Comparison of ENCODE assay signal across 16 cellular contexts in genomic region chr5:124277767-124278536, GRCh38.
A peak's percentile ranks its signal among the peaks of the same experiment; 100 is the strongest.
DNase-seq lines count a peak whose midpoint lies in the region; ATAC-seq and TF ChIP-seq lines count a peak whose summit lies in the region.
"Had no signal": no experiment of that assay in that cellular context is flagged by ENCODE, and none has a peak within 500 bp of the region (broad histone marks: within the 10 kb centered on the region; RNA-seq: fewer than 3 reads in every experiment).

No MANE protein-coding gene starts in this region.

- peak overlapping the region; percentile 41 for H3K4me2 ChIP-seq in smooth muscle cell
- H3K4me2 ChIP-seq: BLaER1 treated with 17β-estradiol and CSF1 and Interleukin-3, amounts not matched to agents 10 nM and 100 nM had no signal

- peaks cover 24% of the 10 kb centered on the region for H3K9me3 Mint-ChIP-seq in HFFc6

- no peak overlapping the region for H2AFZ ChIP-seq in smooth muscle cell (ENCODE audit: low read depth)

- no peak overlapping the region for H3K9ac ChIP-seq in smooth muscle cell (ENCODE audit: low read depth)
- H3K9ac ChIP-seq: BLaER1 treated with 17β-estradiol and CSF1 and Interleukin-3, amounts not matched to agents 10 nM and 100 nM had no signal

- no peaks in the 10 kb centered on the region for H3F3A ChIP-seq in smooth muscle cell (ENCODE audit: low read depth)

- POLR2A ChIA-PET in Panc1 (lab: Charles Lee): no interaction called here

- no peak overlapping the region for H3K4me3 Mint-ChIP-seq in HFFc6

- 38% methylated on average over 7 of the region's 7 CpGs for WGBS in smooth muscle cell (ENCODE audit: low lambda C conversion rate)

- H3K4me3 ChIP-seq in Panc1 (ENCODE audit: low read depth in 2 of 2, low read length in 2 of 2) (no peak overlapping the region), smooth muscle cell (no peak overlapping the region)
- H3K4me3 ChIP-seq: BLaER1 treated with 17β-estradiol and CSF1 and Interleukin-3, amounts not matched to agents 10 nM and 100 nM; SK-N-MC had no signal

- H3K4me1 Mint-ChIP-seq in HFFc6 (ENCODE audit: low read depth): no peaks in the 10 kb centered on the region

- peak overlapping the region; percentile 15; the same call in 1 of the 2 replicates for H3K27ac ChIP-seq in Panc1 (ENCODE audit: low read length)
- no peak overlapping the region for H3K27ac ChIP-seq in smooth muscle cell (ENCODE audit: low read depth)
- H3K27ac ChIP-seq: 22Rv1; BLaER1 treated with 17β-estradiol and CSF1 and Interleukin-3, amounts not matched to agents 10 nM and 100 nM; SK-N-MC had no signal

- TF ChIP-seq CTCF in Panc1 (IDR thresholded peaks at IDR 0.05): no peak
- no peak for TF ChIP-seq CTCF in smooth muscle cell (IDR thresholded peaks at IDR 0.05; ENCODE audit: borderline replicate concordance, insufficient read depth, poor library complexity, severe bottlenecking)
- TF ChIP-seq CTCF in HFFc6 (IDR thresholded peaks at IDR 0.05): no peak

- no peaks in the 10 kb centered on the region for H3K36me3 ChIP-seq in Panc1 (ENCODE audit: control insufficient read depth, insufficient read depth, low read length)
- H3K36me3 ChIP-seq in smooth muscle cell (ENCODE audit: low read depth): no peaks in the 10 kb centered on the region
- H3K36me3 ChIP-seq: BLaER1 treated with 17β-estradiol and CSF1 and Interleukin-3, amounts not matched to agents 10 nM and 100 nM had no signal

- no TSS peak for BruUV-seq in Panc1 (replicated peaks; lab: Mats Ljungman, UMichigan)

- no peaks in the 10 kb centered on the region for H3K79me2 ChIP-seq in smooth muscle cell (ENCODE audit: low read depth)

- no peak overlapping the region for H3K27ac Mint-ChIP-seq in HFFc6

- intact Hi-C loops in Panc1 (cut with micrococcal nuclease; ENCODE audit: unreplicated experiment): no loop called here

- no peaks in the 10 kb centered on the region for H3K36me3 Mint-ChIP-seq in HFFc6 (ENCODE audit: low read depth)

- ATAC-seq in Panc1: no peak

- CTCF ChIA-PET in Panc1 (lab: Charles Lee): no interaction called here

- H4K20me1 ChIP-seq in smooth muscle cell (ENCODE audit: low read depth): no peaks in the 10 kb centered on the region
- H4K20me1 ChIP-seq: BLaER1 treated with 17β-estradiol and CSF1 and Interleukin-3, amounts not matched to agents 10 nM and 100 nM had no signal

- H3K27me3 ChIP-seq in Panc1 (ENCODE audit: control insufficient read depth, insufficient read depth, low read length): no peaks in the 10 kb centered on the region
- H3K27me3 ChIP-seq in smooth muscle cell (ENCODE audit: low read depth): no peaks in the 10 kb centered on the region
- H3K27me3 ChIP-seq: BLaER1 treated with 17β-estradiol and CSF1 and Interleukin-3, amounts not matched to agents 10 nM and 100 nM had no signal

- no peaks in the 10 kb centered on the region for H3K27me3 Mint-ChIP-seq in HFFc6 (ENCODE audit: insufficient read depth)

- H3K9me3 ChIP-seq in Panc1 (ENCODE audit: control insufficient read depth, insufficient read depth, low read depth, low read length) (no peaks in the 10 kb centered on the region), smooth muscle cell (replicated peaks; ENCODE audit: low read depth) (no peaks in the 10 kb centered on the region)
- H3K9me3 ChIP-seq: BLaER1 treated with 17β-estradiol and CSF1 and Interleukin-3, amounts not matched to agents 10 nM and 100 nM had no signal

- DNase-seq in DMS 273 (lab: John Stamatoyannopoulos, UW; ENCODE audit: unreplicated experiment) (peak; percentile 18), DMS 273 treated with DMSO at 0.1 percent for 48 hours (lab: John Stamatoyannopoulos, UW) (no peak), Panc1 (ENCODE audit: low read depth, low spot score) (no peak), kidney glomerular epithelial cell (lab: John Stamatoyannopoulos, UW) (peak; percentile 4), smooth muscle cell (lab: John Stamatoyannopoulos, UW; ENCODE audit: unreplicated experiment) (no peak), activated T-cell treated with anti-CD3 and anti-CD28 coated beads for 4 hours (no peak), HFFc6 (no peak)
- no peak for DNase-seq in stimulated activated CD4-positive, alpha-beta T cell treated with anti-CD3 and anti-CD28 coated beads, Interleukin-15, amount 100 ng/mL, for 24 hours
- DNase-seq: HCEC 1CT, NCI-H1436 treated with DMSO at 0.1 percent for 48 hours, NCI-H2081, NCI-H2227 treated with DMSO at 0.1 percent for 48 hours, NCI-H524 treated with DMSO at 0.1 percent for 48 hours had no signal

- H3K4me1 ChIP-seq in Panc1 (ENCODE audit: control insufficient read depth, insufficient read depth, low read length) (no peaks in the 10 kb centered on the region), smooth muscle cell (ENCODE audit: low read depth) (no peaks in the 10 kb centered on the region)
- H3K4me1 ChIP-seq: BLaER1 treated with 17β-estradiol and CSF1 and Interleukin-3, amounts not matched to agents 10 nM and 100 nM had no signal

- in situ Hi-C loops in Panc1 (cut with HindIII; ENCODE audit: low pct_unique_long_range_greater_than_20kb, low sequenced_read_pairs): no loop called here

Comparison
In these comparisons a context has a peak if more than half of its experiments do, and no peak if none do; other contexts are left out.
1. DNase-seq: peak in DMS 273 (single experiment) and kidney glomerular epithelial cell (single experiment); none in DMS 273 treated with DMSO at 0.1 percent for 48 hours (single experiment), Panc1 (single experiment), smooth muscle cell (single experiment), stimulated activated CD4-positive, alpha-beta T cell treated with anti-CD3 and anti-CD28 coated beads, Interleukin-15, amount 100 ng/mL, for 24 hours (single experiment), activated T-cell treated with anti-CD3 and anti-CD28 coated beads for 4 hours (single experiment) and HFFc6 (single experiment).